Comparison of ENCODE assay signal across 1 cellular context in genomic region chr16:88494335-88495154, GRCh38.
TF ChIP-seq lines count a peak whose summit lies in the region.

No MANE protein-coding gene starts in this region.

TF ChIP-seq in K562, 482 proteins besides CTCF, POLR2A, EP300 and RAD21 (continued from another document and continues in another):
- TF ChIP-seq HINFP (tag; conservative IDR thresholded peaks at IDR 0.05; ENCODE audit: low read depth): no peak
- TF ChIP-seq SMARCA4 (IDR thresholded peaks at IDR 0.05): no peak; the same call in 1 of the 2 replicates
- TF ChIP-seq NFIC (IDR thresholded peaks at IDR 0.05): no peak
- TF ChIP-seq ZKSCAN8 (CRISPR knock-in tag; IDR thresholded peaks at IDR 0.05): no peak
- peak; percentile 68 for TF ChIP-seq NR3C1 (CRISPR knock-in tag; IDR thresholded peaks at IDR 0.05)
- no peak for TF ChIP-seq SETDB1 (IDR thresholded peaks at IDR 0.05; ENCODE audit: low read length)
- peak in 1 of 2 experiments; percentile 35; a peak in 2 of 4 replicates for TF ChIP-seq UBTF (IDR thresholded peaks at IDR 0.05; ENCODE audit: borderline replicate concordance in 1 of 2, low read depth in 2 of 2, low read length in 2 of 2)
- TF ChIP-seq JUN (IDR thresholded peaks at IDR 0.05; ENCODE audit: borderline replicate concordance, low read depth, low read length): no peak
- TF ChIP-seq JUN (CRISPR knock-in tag; IDR thresholded peaks at IDR 0.05; ENCODE audit: borderline replicate concordance): no peak
- no peak for TF ChIP-seq ZNF274 (IDR thresholded peaks at IDR 0.05; ENCODE audit: borderline replicate concordance, low read depth, low read length)
- TF ChIP-seq MBD1 (CRISPR knock-in tag; IDR thresholded peaks at IDR 0.05): no peak
- no peak for TF ChIP-seq DNMT1 (IDR thresholded peaks at IDR 0.05)
- TF ChIP-seq XRCC3 (IDR thresholded peaks at IDR 0.05): no peak
- peak; percentile 75 for TF ChIP-seq BHLHE40 (IDR thresholded peaks at IDR 0.05; ENCODE audit: low read length)
- no peak for TF ChIP-seq IRF1 (CRISPR knock-in tag; IDR thresholded peaks at IDR 0.05; ENCODE audit: borderline replicate concordance)
- TF ChIP-seq SAP30 (IDR thresholded peaks at IDR 0.05; ENCODE audit: borderline replicate concordance, insufficient read depth, low read depth, low read length, poor library complexity, severe bottlenecking): no peak
- TF ChIP-seq ZNF197 (CRISPR knock-in tag; IDR thresholded peaks at IDR 0.05; ENCODE audit: low read depth): no peak
- no peak for TF ChIP-seq U2AF1 (optimal IDR thresholded peaks at IDR 0.05; ENCODE audit: low read depth, low read length)
- no peak for TF ChIP-seq ZNF217 (CRISPR knock-in tag; IDR thresholded peaks at IDR 0.05)
- no peak for TF ChIP-seq PHF21A (IDR thresholded peaks at IDR 0.05; ENCODE audit: borderline replicate concordance, low read depth)
- TF ChIP-seq RBM22 (IDR thresholded peaks at IDR 0.05; ENCODE audit: low read depth, low read length, poor library complexity, severe bottlenecking): peak; percentile 72
- no peak for TF ChIP-seq HDAC6 (IDR thresholded peaks at IDR 0.05; ENCODE audit: low read depth, low read length)
- TF ChIP-seq NFE2 (IDR thresholded peaks at IDR 0.05; ENCODE audit: low read depth): no peak
- TF ChIP-seq CEBPG (CRISPR knock-in tag; IDR thresholded peaks at IDR 0.05): no peak
- no peak for TF ChIP-seq CEBPG (tag; conservative IDR thresholded peaks at IDR 0.05 in 1 of 2, IDR thresholded peaks at IDR 0.05 in 1 of 2)
- no peak for TF ChIP-seq ZC3H8 (IDR thresholded peaks at IDR 0.05)
- no peak for TF ChIP-seq ZNF143 (CRISPR knock-in tag; IDR thresholded peaks at IDR 0.05)
- TF ChIP-seq MCM7 (IDR thresholded peaks at IDR 0.05): no peak
- no peak for TF ChIP-seq ZNF696 (CRISPR knock-in tag; conservative IDR thresholded peaks at IDR 0.05)
- no peak for TF ChIP-seq ZNF165 (CRISPR knock-in tag; IDR thresholded peaks at IDR 0.05; ENCODE audit: borderline replicate concordance)
- no peak for TF ChIP-seq ZNF121 (CRISPR knock-in tag; conservative IDR thresholded peaks at IDR 0.05)
- no peak for TF ChIP-seq HMG20B (CRISPR knock-in tag; IDR thresholded peaks at IDR 0.05)
- TF ChIP-seq KLF16 (IDR thresholded peaks at IDR 0.05): no peak
- TF ChIP-seq FOXK2 (conservative IDR thresholded peaks at IDR 0.05 in 1 of 2, IDR thresholded peaks at IDR 0.05 in 1 of 2; ENCODE audit: low read depth in 2 of 2): no peak; a peak in 2 of 4 replicates
- TF ChIP-seq CCNT2 (IDR thresholded peaks at IDR 0.05; ENCODE audit: borderline replicate concordance, extremely low read depth, insufficient read length, low read depth, low read length): peak; percentile 27
- no peak for TF ChIP-seq MAFF (IDR thresholded peaks at IDR 0.05; ENCODE audit: low read length)
- no peak; the same call in 1 of the 2 replicates for TF ChIP-seq MTA1 (IDR thresholded peaks at IDR 0.05; ENCODE audit: borderline replicate concordance)
- no peak for TF ChIP-seq TRIM24 (IDR thresholded peaks at IDR 0.05)
- no peak for TF ChIP-seq POLR2H (tag; IDR thresholded peaks at IDR 0.05; ENCODE audit: low read depth)
- no peak for TF ChIP-seq ZNF830 (CRISPR knock-in tag; IDR thresholded peaks at IDR 0.05)
- peak; percentile 54 for TF ChIP-seq SUPT5H (IDR thresholded peaks at IDR 0.05)
- TF ChIP-seq TSC22D4 (tag; IDR thresholded peaks at IDR 0.05): no peak
- no peak for TF ChIP-seq ZNF512 (tag; IDR thresholded peaks at IDR 0.05)
- no peak for TF ChIP-seq ZNF24 (IDR thresholded peaks at IDR 0.05)
- TF ChIP-seq CHCHD3 (CRISPR knock-in tag; IDR thresholded peaks at IDR 0.05): no peak
- no peak for TF ChIP-seq ZZZ3 (IDR thresholded peaks at IDR 0.05)
- no peak for TF ChIP-seq RBM39 (optimal IDR thresholded peaks at IDR 0.05; ENCODE audit: low read depth, low read length)
- no peak for TF ChIP-seq ZNF253 (CRISPR knock-in tag; conservative IDR thresholded peaks at IDR 0.05)
- TF ChIP-seq RCOR1 (IDR thresholded peaks at IDR 0.05; ENCODE audit: borderline replicate concordance in 1 of 2, low read depth in 2 of 2, low read length in 2 of 2): peak in 1 of 2 experiments; percentile 76; a peak in 2 of 4 replicates
- no peak for TF ChIP-seq ZNF561 (CRISPR knock-in tag; conservative IDR thresholded peaks at IDR 0.05)
- no peak for TF ChIP-seq CGGBP1 (CRISPR knock-in tag; IDR thresholded peaks at IDR 0.05)
- peak in 1 of 2 experiments; percentile 59; a peak in 1 of 4 replicates for TF ChIP-seq MAZ (CRISPR knock-in tag; conservative IDR thresholded peaks at IDR 0.05 in 1 of 2, IDR thresholded peaks at IDR 0.05 in 1 of 2)
- TF ChIP-seq ZBED1 (IDR thresholded peaks at IDR 0.05): no peak
- no peak for TF ChIP-seq DIDO1 (tag; IDR thresholded peaks at IDR 0.05; ENCODE audit: low read depth)
- no peak for TF ChIP-seq LARP7 (IDR thresholded peaks at IDR 0.05)
- TF ChIP-seq ESRRA (IDR thresholded peaks at IDR 0.05; ENCODE audit: borderline replicate concordance, low read depth): peak; percentile 92
